23 cellular contexts compared by ENCODE assay signal in the genomic region with DNA sequence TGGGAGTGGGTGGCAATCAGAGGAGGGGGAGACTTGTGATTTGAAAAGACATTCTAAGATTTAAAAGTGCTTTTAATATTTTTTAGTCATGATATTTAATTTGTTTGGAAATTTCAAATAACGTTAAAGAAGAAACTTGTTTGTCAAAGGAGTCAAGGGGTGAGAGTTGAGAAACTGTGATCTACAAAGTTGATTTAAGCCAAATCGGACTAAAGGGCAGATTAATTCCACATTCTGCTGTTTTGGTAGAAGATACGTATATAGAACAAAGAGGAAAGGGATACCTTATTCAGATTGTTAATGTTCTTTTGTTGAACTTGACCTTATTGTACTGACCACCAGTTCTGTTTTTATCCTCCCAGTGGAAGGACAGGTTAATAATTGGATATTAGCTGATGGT. TPM values are rescaled to one million over a fixed set of nuclear protein-coding genes. Genes with fewer than 3 reads are reported as not detected.
DNase-seq lines count a peak whose midpoint lies in the region; ATAC-seq, FAIRE-seq and TF ChIP-seq lines count a peak whose summit lies in the region.
"Had no signal": no experiment of that assay in that cellular context is flagged by ENCODE, and none has a peak within 500 bp of the region (broad histone marks: within the 10 kb centered on the region; RNA-seq: fewer than 3 reads in every experiment).

No MANE protein-coding gene starts in this region.

- no peak for TF ChIP-seq CTCF in Loucy (conservative IDR thresholded peaks at IDR 0.05; ENCODE audit: low read length)
- no peak for TF ChIP-seq CTCF in liver (IDR thresholded peaks at IDR 0.05; ENCODE audit: low read depth, low read length, missing input control)
- TF ChIP-seq CTCF in lower lobe of right lung (IDR thresholded peaks at IDR 0.05), result no peak

- H3K27me3 ChIP-seq in Loucy (ENCODE audit: insufficient read depth, low read length, poor library complexity, severe bottlenecking), result no peaks in the 10 kb centered on the region
- H3K27me3 ChIP-seq in liver (ENCODE audit: control insufficient read depth in 4 of 4, insufficient read depth in 4 of 4, low read length in 3 of 4), result no peaks in the 10 kb centered on the region
- no peaks in the 10 kb centered on the region for H3K27me3 ChIP-seq in lower lobe of right lung (ENCODE audit: low read depth)
- H3K27me3 ChIP-seq: Peyer's patch, SJCRH30 had no signal

- H3K9ac ChIP-seq in Loucy (ENCODE audit: low read depth, low read length, poor library complexity, severe bottlenecking), result no peak overlapping the region
- H3K9ac ChIP-seq in liver (ENCODE audit: low read depth in 1 of 2, low read length in 2 of 2), result peak overlapping the region in 1 of 2 donors; percentile 27

- no peak overlapping the region for H2AFZ ChIP-seq in Loucy (ENCODE audit: low read length)

- H3K4me1 ChIP-seq in Loucy (ENCODE audit: insufficient read depth, low read length, poor library complexity, severe bottlenecking), result peaks cover 50% of the 10 kb centered on the region
- peaks cover 16 to 64% (median 54%) of the 10 kb centered on the region in 4 donors for H3K4me1 ChIP-seq in liver (ENCODE audit: control insufficient read depth in 4 of 4, insufficient read depth in 4 of 4, low read length in 3 of 4)
- H3K4me1 ChIP-seq in lower lobe of right lung, result peaks cover 35% of the 10 kb centered on the region

- H3K4me3 ChIP-seq in Loucy (ENCODE audit: low read length, poor library complexity, severe bottlenecking), result no peak overlapping the region
- no peak overlapping the region for H3K4me3 ChIP-seq in liver (ENCODE audit: low read depth in 1 of 3, low read length in 3 of 3)
- no peak overlapping the region for H3K4me3 ChIP-seq in lower lobe of right lung
- H3K4me3 ChIP-seq: Peyer's patch, SJCRH30 had no signal

- no peak for FAIRE-seq in frontal cortex (lab: Jason Lieb, UNC)
- FAIRE-seq: G401.6, GM12892 had no signal

- CTCF ChIA-PET in activated CD4-positive, alpha-beta T cell treated with anti-CD3 and anti-CD28 coated beads for 36 hours (lab: Charles Lee), result interaction anchor here (1.1 kb wide), 1 partner anchor 9 kb away, joined by 5 read pairs; no protein-coding TSS in a partner anchor

- 37% methylated on average over 3 of the region's 3 CpGs for WGBS in liver

- no peaks in the 10 kb centered on the region for H3K9me3 Mint-ChIP-seq in activated CD4-positive, alpha-beta T cell treated with anti-CD3 and anti-CD28 coated beads for 36 hours (ENCODE audit: low read depth)
- no peaks in the 10 kb centered on the region for H3K9me3 Mint-ChIP-seq in activated naive CD8-positive, alpha-beta T cell treated with anti-CD3 and anti-CD28 coated beads, Interleukin-2, amount 50 U/mL, for 24 hours

- H3K79me2 ChIP-seq in Loucy (ENCODE audit: insufficient read depth, low read length), result peaks cover 100% of the 10 kb centered on the region

- peaks cover 33% of the 10 kb centered on the region for H3K36me3 ChIP-seq in Loucy (ENCODE audit: insufficient read depth, low read length)
- H3K36me3 ChIP-seq in liver (ENCODE audit: control insufficient read depth in 4 of 4, insufficient read depth in 3 of 4, low read depth in 1 of 4, low read length in 3 of 4), result peaks cover 1 to 18% (median 8%) of the 10 kb centered on the region in 4 donors
- peaks cover 52% of the 10 kb centered on the region for H3K36me3 ChIP-seq in lower lobe of right lung

- H3K4me3 Mint-ChIP-seq in activated CD4-positive, alpha-beta T cell treated with anti-CD3 and anti-CD28 coated beads for 36 hours, result no peak overlapping the region
- peak overlapping the region; percentile 21 for H3K4me3 Mint-ChIP-seq in activated naive CD8-positive, alpha-beta T cell treated with anti-CD3 and anti-CD28 coated beads, Interleukin-2, amount 50 U/mL, for 24 hours

- peaks cover 80% of the 10 kb centered on the region for H3K36me3 Mint-ChIP-seq in activated CD4-positive, alpha-beta T cell treated with anti-CD3 and anti-CD28 coated beads for 36 hours (ENCODE audit: low read depth)
- peaks cover 81% of the 10 kb centered on the region for H3K36me3 Mint-ChIP-seq in activated naive CD8-positive, alpha-beta T cell treated with anti-CD3 and anti-CD28 coated beads, Interleukin-2, amount 50 U/mL, for 24 hours (ENCODE audit: low read depth)

- peaks cover 62% of the 10 kb centered on the region for H3K4me1 Mint-ChIP-seq in activated CD4-positive, alpha-beta T cell treated with anti-CD3 and anti-CD28 coated beads for 36 hours
- H3K4me1 Mint-ChIP-seq in activated naive CD8-positive, alpha-beta T cell treated with anti-CD3 and anti-CD28 coated beads, Interleukin-2, amount 50 U/mL, for 24 hours, result peaks cover 71% of the 10 kb centered on the region

- POLR2A ChIA-PET in activated CD4-positive, alpha-beta T cell treated with anti-CD3 and anti-CD28 coated beads for 36 hours (lab: Charles Lee), result no interaction called here

- peak overlapping the region; percentile 17 for H3K4me2 ChIP-seq in Loucy (ENCODE audit: low read depth, low read length, poor library complexity, severe bottlenecking)

- peaks cover 89% of the 10 kb centered on the region for H4K20me1 ChIP-seq in Loucy (ENCODE audit: insufficient read depth, low read length, poor library complexity, severe bottlenecking)

- H3K27me3 Mint-ChIP-seq in activated CD4-positive, alpha-beta T cell treated with anti-CD3 and anti-CD28 coated beads for 36 hours, result no peaks in the 10 kb centered on the region
- no peaks in the 10 kb centered on the region for H3K27me3 Mint-ChIP-seq in activated naive CD8-positive, alpha-beta T cell treated with anti-CD3 and anti-CD28 coated beads, Interleukin-2, amount 50 U/mL, for 24 hours

- H3K27ac ChIP-seq in liver (ENCODE audit: low read depth in 1 of 2, low read length in 2 of 2), result peak overlapping the region; percentile 43 to 44
- no peak overlapping the region for H3K27ac ChIP-seq in lower lobe of right lung
- H3K27ac ChIP-seq: 22Rv1, Peyer's patch, SJCRH30 had no signal

- ATAC-seq in activated CD4-positive, alpha-beta T cell treated with anti-CD3 and anti-CD28 coated beads for 36 hours, result no peak
- no peak for ATAC-seq in activated naive CD8-positive, alpha-beta T cell treated with anti-CD3 and anti-CD28 coated beads, Interleukin-2, amount 50 U/mL, for 24 hours
- ATAC-seq in lower lobe of right lung, result no peak

- no peak for DNase-seq in activated CD4-positive, alpha-beta T cell treated with anti-CD3 and anti-CD28 coated beads for 36 hours
- DNase-seq in activated CD4-positive, alpha-beta T cell treated with anti-CD3 and anti-CD28 coated beads for 4 hours, result no peak
- DNase-seq in activated naive CD8-positive, alpha-beta T cell treated with anti-CD3 and anti-CD28 coated beads, Interleukin-2, amount 50 U/mL, for 24 hours, result no peak
- DNase-seq in HK-2 (ENCODE audit: unreplicated experiment) (no peak), lower lobe of right lung (no peak), frontal cortex (ENCODE audit: low spot score in 2 of 2) (no peak)
- DNase-seq: AML-193, C1 segment of cervical spinal cord, GOT3, MM.1S, NCI-H1092, NCI-H1436 treated with DMSO at 0.1 percent for 48 hours, NCI-H1930, NCI-H2227 treated with DMSO at 0.1 percent for 48 hours, NCI-H510A treated with DMSO at 0.1 percent for 48 hours, NCI-H748 treated with DMSO at 0.1 percent for 48 hours, Peyer's patch, SJCRH30 had no signal

- intact Hi-C loops in activated CD4-positive, alpha-beta T cell treated with anti-CD3 and anti-CD28 coated beads for 36 hours (cut with DNase I, micrococcal nuclease), result no loop called here
- intact Hi-C loops in lower lobe of right lung (cut with DNase I), result no loop called here

- 0 out of 2 replicates have a peak, but pooled peaks cover 3% of the 10 kb centered on the region for H3F3A ChIP-seq in Loucy (ENCODE audit: low read depth)

- H3K9me2 ChIP-seq in Loucy (replicated peaks; ENCODE audit: low read depth, low read length), result no peaks in the 10 kb centered on the region

- H3K9me3 ChIP-seq in Loucy (ENCODE audit: insufficient read depth, low read depth, low read length) (no peaks in the 10 kb centered on the region), liver (ENCODE audit: control insufficient read depth in 4 of 4, low read length in 3 of 4) (no peaks in the 10 kb centered on the region), lower lobe of right lung (no peaks in the 10 kb centered on the region)
- H3K9me3 ChIP-seq: Peyer's patch, SJCRH30 had no signal

- peak overlapping the region; percentile 31 for H3K27ac Mint-ChIP-seq in activated CD4-positive, alpha-beta T cell treated with anti-CD3 and anti-CD28 coated beads for 36 hours
- peak overlapping the region; percentile 80 for H3K27ac Mint-ChIP-seq in activated naive CD8-positive, alpha-beta T cell treated with anti-CD3 and anti-CD28 coated beads, Interleukin-2, amount 50 U/mL, for 24 hours

- no peak for TF ChIP-seq RAD21 in liver (IDR thresholded peaks at IDR 0.05)

TF ChIP-seq in liver, 16 proteins besides CTCF, POLR2A, EP300 and RAD21 (continues in another document):
- peak; percentile 65 for TF ChIP-seq SP1 (IDR thresholded peaks at IDR 0.05)
- no peak for TF ChIP-seq HNF4G (IDR thresholded peaks at IDR 0.05)
- TF ChIP-seq RXRA (IDR thresholded peaks at IDR 0.05), result peak; percentile 38 to 67
- TF ChIP-seq HNF4A (conservative IDR thresholded peaks at IDR 0.05), result peak; percentile 44 to 57

RNA-seq across cellular contexts. Expression of a gene that starts 6.7 kb away (rescaled TPM):
- total RNA-seq in activated CD4-positive, alpha-beta T cell treated with anti-CD3 and anti-CD28 coated beads for 36 hours, result 100 to 1,000 TPM; 698 to 781 TPM
- total RNA-seq in liver, result 100 to 1,000 TPM; 264 to 273 TPM
- 10 to 100 TPM; 32.1 to 73.2 TPM for polyA plus RNA-seq in liver
- 453 TPM for total RNA-seq in lower lobe of right lung
- 1,330 TPM for total RNA-seq in frontal cortex

RNA-seq across cellular contexts. Expression of a gene that starts 36.9 kb away (rescaled TPM):
- total RNA-seq in activated CD4-positive, alpha-beta T cell treated with anti-CD3 and anti-CD28 coated beads for 36 hours, result 1 to 10 TPM in 1 of 2 experiments, under 1 TPM in 1; 0.77 to 2.4 TPM
- 10 to 100 TPM; 11.7 to 94.0 TPM for total RNA-seq in liver
- 10 to 100 TPM; 44.7 to 47.2 TPM for polyA plus RNA-seq in liver
- total RNA-seq in lower lobe of right lung, result 186 TPM
- total RNA-seq in frontal cortex, result 11.4 TPM
